In the genomic region with DNA sequence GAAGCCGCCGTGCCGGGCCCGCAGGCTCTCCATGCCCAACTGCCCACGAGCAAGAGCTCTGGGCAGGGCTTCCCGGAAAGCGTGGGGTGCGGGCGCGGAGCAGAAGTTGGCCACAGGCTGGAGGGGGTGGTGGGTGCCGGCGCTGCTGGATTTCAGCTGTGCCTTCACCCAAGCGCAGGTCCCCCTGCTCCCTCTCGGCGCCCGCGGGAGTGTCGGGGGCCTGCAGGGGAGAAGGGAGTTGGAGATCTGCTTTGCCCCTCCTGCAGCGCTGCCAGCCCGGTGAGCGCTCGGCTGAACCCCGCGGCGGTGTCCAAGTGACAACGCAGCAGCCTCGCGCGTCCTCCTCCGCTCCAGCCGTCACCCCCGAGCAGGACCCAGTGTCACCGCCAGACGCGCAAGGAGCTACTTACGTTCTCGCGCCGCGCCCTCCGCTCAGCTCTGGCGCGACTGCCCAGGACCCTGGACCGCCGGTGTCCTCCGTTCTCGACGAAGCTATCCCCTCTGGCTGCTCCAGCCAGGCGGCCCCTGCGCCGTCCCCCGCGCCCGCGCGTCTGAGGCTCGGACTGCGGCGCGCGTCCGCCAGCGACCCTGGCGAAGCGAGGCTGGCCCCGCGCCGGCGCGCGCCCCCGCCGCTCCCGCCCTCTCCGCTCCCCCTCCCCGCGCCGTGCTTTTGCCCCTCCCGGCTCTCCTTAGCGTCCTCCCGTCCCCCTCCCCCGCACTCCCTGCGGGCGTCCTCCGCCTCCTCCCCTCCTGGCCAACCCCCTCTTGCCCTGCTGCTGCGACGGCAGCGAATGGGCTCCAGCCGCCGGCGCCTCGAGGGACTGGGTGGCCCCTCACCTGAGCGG, we compare ENCODE assay signal across 8 cellular contexts. TPM values are rescaled to one million over a fixed set of nuclear protein-coding genes. Genes with fewer than 3 reads are reported as not detected.
DNase-seq lines count a peak whose midpoint lies in the region; ATAC-seq and TF ChIP-seq lines count a peak whose summit lies in the region.

A gene (minus strand): TSS at position 604 of the 845 bp plus-strand sequence. CDS start 216,372 bp downstream, outside the sequence.

- no peaks in the 10 kb centered on the region for H3K36me3 ChIP-seq in BJ (ENCODE audit: control insufficient read depth, insufficient read depth, low read length)
- no peaks in the 10 kb centered on the region for H3K36me3 ChIP-seq in mucosa of descending colon (ENCODE audit: low read depth)
- no peaks in the 10 kb centered on the region for H3K36me3 ChIP-seq in testis (ENCODE audit: low read depth, missing control alignments)

- 0% methylated on average over 19 to 52 of the region's 93 CpGs for WGBS in testis, 2 donors

- no peak for DNase-seq in BJ (ENCODE audit: low read depth)
- DNase-seq in NCI-H1694 treated with DMSO at 0.1 percent for 48 hours (lab: John Stamatoyannopoulos, UW), result peak; percentile 83
- peak; percentile 50 for DNase-seq in activated B cell treated with CpG ODN at 0.5 μM for 24 hours
- peak; percentile 49 for DNase-seq in epithelial cell of esophagus (ENCODE audit: low read depth)
- peak in 2 of 3 donors; percentile 13 to 53 for DNase-seq in mucosa of descending colon
- peak; percentile 70 for DNase-seq in testis
- DNase-seq in SIG-M5 (lab: John Stamatoyannopoulos, UW), result no peak

- intact Hi-C loops in activated B cell treated with CpG ODN at 0.5 μM for 24 hours (cut with micrococcal nuclease) (loop anchor here (2.0 kb wide), 1 partner anchor 13 kb away; no protein-coding TSS in a partner anchor), mucosa of descending colon (cut with DNase I, micrococcal nuclease) (no loop called here), testis (cut with DNase I; ENCODE audit: low total_unique reads) (no loop called here)

- H3K27ac ChIP-seq in testis, result peak within 1 kb of the TSS in 1 of 2 donors; percentile 45

- H3K4me1 ChIP-seq in mucosa of descending colon (ENCODE audit: low read depth), result peaks cover 13% of the 10 kb centered on the region
- H3K4me1 ChIP-seq in testis, result peaks cover 4% of the 10 kb centered on the region

- CTCF ChIA-PET in BJ (lab: Yijun Ruan, JAX), result interaction anchor here (1.2 kb wide), 1 partner anchor 10 kb away, joined by 3 read pairs; no protein-coding TSS in a partner anchor
- CTCF ChIA-PET in activated B cell treated with CpG ODN at 0.5 μM for 24 hours (lab: Charles Lee), result interaction anchor here (0.9 to 5.1 kb wide), 3 partner anchors 11 to 275 kb away, joined by 5 to 64 read pairs (median 5); no protein-coding TSS in a partner anchor

- no peak within 1 kb of the TSS for H3K27ac Mint-ChIP-seq in activated B cell treated with CpG ODN at 0.5 μM for 24 hours

- H3K27me3 ChIP-seq in BJ (ENCODE audit: control insufficient read depth, insufficient read depth, low read length), result peaks cover 28% of the 10 kb centered on the region
- H3K27me3 ChIP-seq in testis, result no peaks in the 10 kb centered on the region

- H3K36me3 Mint-ChIP-seq in activated B cell treated with CpG ODN at 0.5 μM for 24 hours (ENCODE audit: low read depth), result no peaks in the 10 kb centered on the region

- H3K4me1 Mint-ChIP-seq in activated B cell treated with CpG ODN at 0.5 μM for 24 hours, result peaks cover 22% of the 10 kb centered on the region

- POLR2A ChIA-PET in BJ (lab: Charles Lee), result no interaction called here
- POLR2A ChIA-PET in activated B cell treated with CpG ODN at 0.5 μM for 24 hours (lab: Charles Lee), result interaction anchor here (0.7 to 2.5 kb wide), 6 partner anchors 13 to 347 kb away, joined by 3 to 14 read pairs (median 5); a partner anchor contains a TSS

- H3K4me3 Mint-ChIP-seq in activated B cell treated with CpG ODN at 0.5 μM for 24 hours, result peak within 1 kb of the TSS; percentile 85

- peak within 1 kb of the TSS; percentile 36 for H3K4me3 ChIP-seq in BJ (ENCODE audit: low read depth, low read length)
- peak within 1 kb of the TSS; percentile 42 for H3K4me3 ChIP-seq in epithelial cell of esophagus (ENCODE audit: low read length)
- H3K4me3 ChIP-seq in mucosa of descending colon, result no peak within 1 kb of the TSS
- peak within 1 kb of the TSS; percentile 42 to 64 for H3K4me3 ChIP-seq in testis

- peaks cover 40% of the 10 kb centered on the region for H3K27me3 Mint-ChIP-seq in activated B cell treated with CpG ODN at 0.5 μM for 24 hours

- H3K9me3 ChIP-seq in mucosa of descending colon (no peaks in the 10 kb centered on the region), testis (no peaks in the 10 kb centered on the region)

- no peaks in the 10 kb centered on the region for H3K9me3 Mint-ChIP-seq in activated B cell treated with CpG ODN at 0.5 μM for 24 hours

- no peak for TF ChIP-seq POLR2A in testis (IDR thresholded peaks at IDR 0.05)

- TF ChIP-seq CTCF in BJ (IDR thresholded peaks at IDR 0.05; ENCODE audit: insufficient read depth, low read depth, low read length) (no peak), activated B cell treated with CpG ODN at 0.5 μM for 24 hours (IDR thresholded peaks at IDR 0.05) (no peak), epithelial cell of esophagus (IDR thresholded peaks at IDR 0.05; ENCODE audit: insufficient read depth, low read depth, low read length, missing control alignments) (no peak), mucosa of descending colon (IDR thresholded peaks at IDR 0.05) (no peak), testis (IDR thresholded peaks at IDR 0.05) (no peak)

- ATAC-seq in GM19468 (IDR thresholded peaks at IDR 0.05; ENCODE audit: extremely low read depth, unreplicated experiment), result peak; percentile 30
- peak; percentile 52 for ATAC-seq in activated B cell treated with CpG ODN at 0.5 μM for 24 hours (ENCODE audit: low read depth)
- ATAC-seq in mucosa of descending colon, result peak; percentile 57

RNA-seq across cellular contexts. Expression of the gene that starts here (rescaled TPM):
- polyA plus RNA-seq in BJ (2011; rRNA removed), result 1.1 and 1.8 TPM in 2 replicates
- 1.5 and 2.9 TPM in 2 replicates for polyA minus RNA-seq in BJ (2011; rRNA and poly(A)+ RNA removed)
- total RNA-seq in activated B cell treated with CpG ODN at 0.5 μM for 24 hours, result 1.6 and 2.2 TPM in 2 replicates
- 1 to 10 TPM; 1.0 to 3.4 (median 2.3) TPM for total RNA-seq in mucosa of descending colon
- total RNA-seq in testis, result 1 to 10 TPM; 7.4 to 7.6 TPM
- 11.4 TPM for polyA plus RNA-seq in testis (ENCODE audit: insufficient read depth, low read depth, low replicate concordance)

Comparison
In these comparisons a context has a peak if more than half of its experiments do, and no peak if none do; other contexts are left out.
1. DNase-seq: peak in NCI-H1694 treated with DMSO at 0.1 percent for 48 hours (single experiment), activated B cell treated with CpG ODN at 0.5 μM for 24 hours (single experiment), epithelial cell of esophagus (single experiment), mucosa of descending colon (2 of 3) and testis (single experiment); none in BJ (single experiment) and SIG-M5 (single experiment).
2. Peak in every context shown above with its lines, with median percentiles within 50 percentile points of each other: ATAC-seq.